ENCODE assay signal across 8 cellular contexts in the genomic region with DNA sequence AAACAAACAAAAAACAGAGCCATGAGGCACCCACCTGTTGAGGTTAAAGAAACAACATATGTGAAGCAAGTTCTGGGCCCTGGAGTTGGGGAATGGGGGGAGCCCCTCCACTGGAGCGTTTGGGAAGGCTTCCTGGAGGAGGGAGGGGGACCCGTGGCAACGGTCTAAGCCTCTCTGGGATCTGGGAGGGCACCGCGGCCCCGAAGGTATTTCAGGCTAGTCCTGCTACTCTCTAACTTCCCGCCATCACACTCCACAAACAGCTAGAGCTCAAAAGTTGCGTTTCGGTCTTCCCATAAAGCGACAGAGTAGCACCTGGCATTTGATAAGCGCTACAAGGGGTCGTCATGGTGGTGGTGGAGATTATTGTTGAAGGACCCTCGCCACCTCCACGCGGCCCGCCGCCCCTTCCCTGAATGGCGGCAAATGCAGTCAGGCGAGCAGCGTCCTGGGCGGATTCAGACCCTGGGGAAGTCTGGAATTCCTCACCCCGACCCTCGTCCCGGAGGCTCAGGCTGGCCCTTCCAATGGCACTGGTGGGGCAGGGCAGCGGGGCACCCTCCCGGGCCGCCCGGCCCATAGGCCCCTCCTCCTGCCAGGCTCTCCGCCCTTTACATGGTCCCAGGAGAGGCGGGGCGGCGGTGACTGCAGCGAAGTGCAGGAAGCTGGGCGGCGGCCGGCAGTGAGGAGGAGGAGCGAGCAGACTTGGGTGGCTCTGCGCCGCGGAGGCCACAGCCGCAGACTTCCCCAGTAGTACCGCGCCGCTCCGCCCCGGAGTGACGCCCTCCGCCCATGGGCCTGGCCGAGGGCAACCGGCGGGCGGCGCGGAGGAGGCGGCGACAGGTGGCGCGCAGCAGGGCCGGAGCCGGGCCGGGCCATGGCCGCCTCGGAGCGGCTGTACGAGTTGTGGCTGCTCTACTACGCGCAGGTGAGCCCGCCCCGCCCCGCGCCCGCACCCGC. TPM values are rescaled to one million over a fixed set of nuclear protein-coding genes. Genes with fewer than 3 reads are reported as not detected.
DNase-seq lines count a peak whose midpoint lies in the region; ATAC-seq and TF ChIP-seq lines count a peak whose summit lies in the region.

A gene with protein sequence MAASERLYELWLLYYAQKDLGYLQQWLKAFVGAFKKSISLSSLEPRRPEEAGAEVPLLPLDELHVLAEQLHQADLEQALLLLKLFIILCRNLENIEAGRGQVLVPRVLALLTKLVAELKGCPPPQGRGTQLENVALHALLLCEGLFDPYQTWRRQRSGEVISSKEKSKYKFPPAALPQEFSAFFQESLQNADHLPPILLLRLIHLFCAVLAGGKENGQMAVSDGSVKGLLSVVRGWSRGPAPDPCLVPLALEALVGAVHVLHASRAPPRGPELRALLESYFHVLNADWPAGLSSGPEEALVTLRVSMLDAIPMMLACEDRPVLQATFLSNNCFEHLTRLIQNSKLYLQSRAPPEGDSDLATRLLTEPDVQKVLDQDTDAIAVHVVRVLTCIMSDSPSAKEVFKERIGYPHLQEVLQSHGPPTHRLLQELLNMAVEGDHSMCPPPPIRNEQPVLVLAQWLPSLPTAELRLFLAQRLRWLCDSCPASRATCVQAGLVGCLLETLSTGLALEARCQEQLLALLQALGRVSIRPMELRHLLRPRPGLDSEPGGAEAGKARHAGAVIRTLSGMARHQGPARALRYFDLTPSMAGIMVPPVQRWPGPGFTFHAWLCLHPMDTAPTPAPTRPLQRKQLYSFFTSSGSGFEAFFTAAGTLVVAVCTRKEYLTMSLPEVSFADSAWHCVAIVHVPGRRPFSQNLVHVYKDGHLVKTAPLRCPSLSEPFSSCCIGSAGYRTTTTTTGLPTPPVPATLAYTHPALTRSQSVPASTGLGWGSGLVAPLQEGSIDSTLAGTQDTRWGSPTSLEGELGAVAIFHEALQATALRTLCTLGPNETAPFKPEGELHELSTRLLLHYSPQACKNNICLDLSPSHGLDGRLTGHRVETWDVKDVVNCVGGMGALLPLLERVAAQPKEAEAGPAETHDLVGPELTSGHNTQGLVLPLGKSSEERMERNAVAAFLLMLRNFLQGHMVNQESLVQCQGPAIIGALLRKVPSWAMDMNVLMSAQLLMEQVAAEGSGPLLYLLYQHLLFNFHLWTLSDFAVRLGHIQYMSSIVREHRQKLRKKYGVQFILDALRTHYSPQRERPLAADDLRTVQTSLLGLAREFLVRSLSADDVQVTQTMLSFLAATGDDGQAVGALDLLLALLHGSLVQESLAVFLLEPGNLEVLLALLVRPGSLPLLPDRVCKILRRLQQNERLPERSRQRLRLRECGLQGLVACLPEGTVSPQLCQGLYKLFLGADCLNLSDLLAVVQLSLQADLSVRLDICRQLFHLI (N-terminal part only) (plus strand): TSS at position 682 of the 960 bp plus-strand sequence. CDS start 196 bp downstream, at position 878.

- H3K36me3 ChIP-seq in adrenal gland (replicated peaks in 1 of 2) (no peaks in the 10 kb centered on the region), upper lobe of right lung (no peaks in the 10 kb centered on the region)

- peak; percentile 71 for ATAC-seq in HG02852 (IDR thresholded peaks at IDR 0.05; ENCODE audit: unreplicated experiment)
- ATAC-seq in left cardiac atrium = peak; percentile 84 to 86
- ATAC-seq in upper lobe of right lung = peak; percentile 88

- DNase-seq in GM13977 (ENCODE audit: low spot score) (peak; percentile 98), NCI-H146 treated with DMSO at 0.1 percent for 48 hours (lab: John Stamatoyannopoulos, UW; ENCODE audit: unreplicated experiment) (peak; percentile 75), T-helper 1 cell (peak; percentile 94 to 98 (median 95)), adrenal gland (peak; percentile 93 to 98 (median 97)), left cardiac atrium (peak; percentile 98), progenitor cell of endocrine pancreas (ENCODE audit: low spot score, unreplicated experiment) (peak; percentile 81), upper lobe of right lung (peak; percentile 99)

- H3K9me3 Mint-ChIP-seq in progenitor cell of endocrine pancreas (ENCODE audit: low read depth) = no peaks in the 10 kb centered on the region

- H3K36me3 Mint-ChIP-seq in progenitor cell of endocrine pancreas (ENCODE audit: insufficient read depth) = peaks cover 6% of the 10 kb centered on the region

- TF ChIP-seq POLR2A in adrenal gland (IDR thresholded peaks at IDR 0.05) = peak; percentile 73 to 94

- in situ Hi-C loops in GM13977 (cut with MboI; ENCODE audit: low pct_unique_long_range_greater_than_20kb, low sequenced_read_pairs, unreplicated experiment) = no loop called here

- peak within 1 kb of the TSS; percentile 98 for H3K27ac Mint-ChIP-seq in progenitor cell of endocrine pancreas

- 0 to 2% (median 1%) methylated on average over 2 to 72 of the region's 73 CpGs for WGBS in adrenal gland, 4 donors

- no peaks in the 10 kb centered on the region for H3K9me3 ChIP-seq in adrenal gland (replicated peaks in 1 of 3)
- no peaks in the 10 kb centered on the region for H3K9me3 ChIP-seq in upper lobe of right lung

- H3K4me1 ChIP-seq in adrenal gland (replicated peaks in 1 of 2) (peaks cover 18 to 33% of the 10 kb centered on the region in 2 donors), upper lobe of right lung (peaks cover 51% of the 10 kb centered on the region)

- H3K27me3 Mint-ChIP-seq in progenitor cell of endocrine pancreas = no peaks in the 10 kb centered on the region

- peaks cover 51% of the 10 kb centered on the region for H3K4me1 Mint-ChIP-seq in progenitor cell of endocrine pancreas (ENCODE audit: low read depth)

- intact Hi-C loops in adrenal gland (cut with DNase I) (no loop called here), left cardiac atrium (cut with DNase I) (no loop called here), upper lobe of right lung (cut with DNase I) (no loop called here)

- H3K27ac ChIP-seq in adrenal gland = peak within 1 kb of the TSS; percentile 49 to 88 (median 60)
- H3K27ac ChIP-seq in upper lobe of right lung = peak within 1 kb of the TSS; percentile 91

- peak within 1 kb of the TSS in 3 of 4 donors; percentile 45 to 87 (median 76) for H3K4me3 ChIP-seq in adrenal gland
- peak within 1 kb of the TSS; percentile 78 for H3K4me3 ChIP-seq in upper lobe of right lung

- TF ChIP-seq CTCF in GM13977 (IDR thresholded peaks at IDR 0.05; ENCODE audit: extremely low read depth, insufficient read depth, missing control alignments) = peak; percentile 16
- TF ChIP-seq CTCF in adrenal gland (IDR thresholded peaks at IDR 0.05) = peak in 2 of 6 experiments; percentile 5 to 12
- peak; percentile 14 for TF ChIP-seq CTCF in progenitor cell of endocrine pancreas (IDR thresholded peaks at IDR 0.05; ENCODE audit: unreplicated experiment)
- TF ChIP-seq CTCF in upper lobe of right lung (IDR thresholded peaks at IDR 0.05) = no peak

- peak within 1 kb of the TSS; percentile 84 for H3K4me3 Mint-ChIP-seq in progenitor cell of endocrine pancreas (ENCODE audit: low read depth)

- H3K27me3 ChIP-seq in adrenal gland (no peaks in the 10 kb centered on the region), upper lobe of right lung (no peaks in the 10 kb centered on the region)

RNA-seq across cellular contexts. Expression of the gene that starts here (rescaled TPM):
- 10 to 100 TPM; 17.5 to 47.1 (median 29.0) TPM for total RNA-seq in adrenal gland
- polyA plus RNA-seq in adrenal gland = 100 to 1,000 TPM in 1 of 3 donors, 10 to 100 TPM in 2; 20.8 to 154 (median 71.6) TPM
- total RNA-seq in left cardiac atrium = 10 to 100 TPM; 17.1 to 23.9 TPM
- 292 and 320 TPM in 2 replicates for total RNA-seq in progenitor cell of endocrine pancreas
- 116 TPM for total RNA-seq in upper lobe of right lung

Comparison
In these comparisons a context has a peak if more than half of its experiments do, and no peak if none do; other contexts are left out.
1. Peak in every context shown above with its lines: DNase-seq, ATAC-seq, H3K4me3 ChIP-seq and H3K27ac ChIP-seq.